ENCODE assay signal across 9 cellular contexts in genomic region chr19:982567-983170, GRCh38. TPM values are rescaled to one million over a fixed set of nuclear protein-coding genes. Genes with fewer than 3 reads are reported as not detected.
A peak's percentile ranks its signal among the peaks of the same experiment; 100 is the strongest.
DNase-seq lines count a peak whose midpoint lies in the region; ATAC-seq and TF ChIP-seq lines count a peak whose summit lies in the region.
"Had no signal": no experiment of that assay in that cellular context is flagged by ENCODE, and none has a peak within 500 bp of the region (broad histone marks: within the 10 kb centered on the region; RNA-seq: fewer than 3 reads in every experiment).

No MANE protein-coding gene starts in this region.

- H3K36me3 Mint-ChIP-seq in natural killer cell = no peaks in the 10 kb centered on the region

- peak; percentile 98 for TF ChIP-seq CTCF in GM10266 (IDR thresholded peaks at IDR 0.05; ENCODE audit: control insufficient read depth, insufficient read depth, low read depth, missing control alignments)
- TF ChIP-seq CTCF in natural killer cell (IDR thresholded peaks at IDR 0.05) = peak; percentile 90

- no peak overlapping the region for H3K4me3 Mint-ChIP-seq in natural killer cell

- H3K27ac Mint-ChIP-seq in natural killer cell = peak overlapping the region in 1 of 2 donors; percentile 24

- intact Hi-C loops in natural killer cell (cut with micrococcal nuclease) = loop anchor here (1.0 to 10.0 kb wide), 4 partner anchors 57 to 208 kb away; no protein-coding TSS in a partner anchor

- H3K27me3 Mint-ChIP-seq in natural killer cell (ENCODE audit: low read depth in 2 of 2) = no peaks in the 10 kb centered on the region

- peak; percentile 54 for ATAC-seq in HG02973 (IDR thresholded peaks at IDR 0.05; ENCODE audit: unreplicated experiment)
- ATAC-seq in esophagus mucosa = peak; percentile 70
- peak; percentile 76 to 88 (median 77) for ATAC-seq in natural killer cell
- no peak for ATAC-seq in HG03039 (IDR thresholded peaks at IDR 0.05; ENCODE audit: unreplicated experiment)

- peaks cover 13% of the 10 kb centered on the region in 2 donors for H3K4me1 Mint-ChIP-seq in natural killer cell

- H3K9me3 Mint-ChIP-seq in natural killer cell = no peaks in the 10 kb centered on the region

- DNase-seq in GM10266 (ENCODE audit: extremely low spot score) = peak; percentile 97
- DNase-seq in NOMO-1 (lab: John Stamatoyannopoulos, UW; ENCODE audit: unreplicated experiment in 2 of 2) = peak; percentile 46 to 69
- peak; percentile 67 for DNase-seq in activated T-cell treated with anti-CD3 and anti-CD28 coated beads for 4 hours
- peak; percentile 84 for DNase-seq in natural killer cell
- DNase-seq in stimulated activated CD8-positive, alpha-beta memory T cell treated with anti-CD3 and anti-CD28 coated beads, Interleukin-7, amount 100 ng/mL, for 48 hours (ENCODE audit: extremely low read depth in 1 of 2, low read depth in 1 of 2) = peak; percentile 40 to 68

RNA-seq across cellular contexts. Expression of gene WDR18, which starts 1.5 kb away (rescaled TPM):
- 41.2 TPM for total RNA-seq in esophagus mucosa
- total RNA-seq in natural killer cell = 10 to 100 TPM; 17.5 to 25.4 (median 22.7) TPM

RNA-seq across cellular contexts. Expression of gene GRIN3B, which starts 17.6 kb away (rescaled TPM):
- not detected for total RNA-seq in esophagus mucosa
- total RNA-seq in natural killer cell = under 1 TPM in 2 of 3 donors, not detected in 1; 0.09 to 0.15 TPM
- total RNA-seq: lower leg skin had no signal

RNA-seq across cellular contexts. Expression of gene TMEM259, which starts 38.3 kb away (rescaled TPM):
- total RNA-seq in esophagus mucosa = 72.3 TPM
- total RNA-seq in natural killer cell = 100 to 1,000 TPM; 310 to 354 (median 317) TPM

RNA-seq across cellular contexts. Expression of gene RNU6-2, which starts 38.7 kb away (rescaled TPM):
- total RNA-seq in esophagus mucosa = not detected
- total RNA-seq in natural killer cell = not detected
- total RNA-seq: lower leg skin had no signal

RNA-seq across cellular contexts. Expression of gene CNN2, which starts 43.7 kb away (rescaled TPM):
- 183 TPM for total RNA-seq in esophagus mucosa
- 100 to 1,000 TPM; 163 to 276 (median 179) TPM for total RNA-seq in natural killer cell
